Comparison of ENCODE assay signal across 8 cellular contexts in the genomic region with DNA sequence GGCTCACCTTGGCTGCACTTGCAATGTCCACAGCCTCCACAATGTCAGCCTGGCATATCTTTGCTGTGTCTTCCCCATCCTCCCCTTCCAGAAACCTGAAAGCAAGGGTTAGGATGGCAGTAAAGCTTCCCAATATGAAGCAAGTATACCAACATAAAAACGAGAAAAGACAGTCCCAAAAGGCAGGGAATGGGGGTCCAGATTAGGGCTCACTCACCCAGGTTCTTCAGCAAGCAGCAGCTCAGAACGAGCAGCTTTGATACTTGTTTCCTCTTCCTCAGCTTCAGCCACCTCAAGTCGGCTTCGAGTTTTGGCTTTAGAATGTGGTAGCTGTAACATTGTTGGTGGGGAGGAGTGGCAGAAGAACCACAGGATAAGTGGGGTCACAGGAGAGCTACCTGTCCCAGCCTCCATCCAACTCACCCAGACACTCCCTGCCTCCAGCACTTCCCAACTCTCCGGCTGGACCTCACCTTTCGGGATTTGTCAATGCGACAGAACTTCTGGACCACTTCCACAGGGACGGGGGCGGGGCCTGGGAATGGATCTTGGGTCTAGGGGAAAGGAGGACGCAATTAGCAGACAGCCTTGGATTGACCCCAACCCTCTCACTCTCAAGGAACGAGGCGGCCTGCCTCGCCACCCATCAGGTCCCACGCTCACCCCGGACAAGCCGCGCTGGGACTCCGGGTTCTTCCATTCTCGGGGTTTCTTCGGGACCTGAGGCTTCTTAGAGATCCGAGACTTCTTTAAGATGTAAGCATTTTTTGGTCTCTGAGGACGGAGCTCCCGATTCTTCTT. TPM values are rescaled to one million over a fixed set of nuclear protein-coding genes. Genes with fewer than 3 reads are reported as not detected.
DNase-seq lines count a peak whose midpoint lies in the region; ATAC-seq, FAIRE-seq and TF ChIP-seq lines count a peak whose summit lies in the region.

No MANE protein-coding gene starts in this region.

- intact Hi-C loops in activated CD4-positive, alpha-beta T cell treated with anti-CD3 and anti-CD28 coated beads for 36 hours (cut with DNase I, micrococcal nuclease) = loop anchor here in 1 of 2 experiments (2.0 to 5.0 kb wide), 2 partner anchors 122 to 1111 kb away; a partner anchor contains a TSS
- intact Hi-C loops in kidney (cut with DNase I) = no loop called here

- peaks cover 53% of the 10 kb centered on the region for H3K36me3 Mint-ChIP-seq in activated CD4-positive, alpha-beta T cell treated with anti-CD3 and anti-CD28 coated beads for 36 hours (ENCODE audit: low read depth)
- peaks cover 18 to 39% of the 10 kb centered on the region in 2 donors for H3K36me3 Mint-ChIP-seq in activated naive CD4-positive, alpha-beta T cell treated with anti-CD3 and anti-CD28 coated beads, Interleukin-2, amount 50 U/mL, for 72 hours

- FAIRE-seq in kidney (lab: Jason Lieb, UNC) = no peak

- H3K9me3 ChIP-seq in kidney (ENCODE audit: control insufficient read depth in 1 of 2, low read length in 2 of 2) (no peaks in the 10 kb centered on the region), thymus (ENCODE audit: control insufficient read depth) (no peaks in the 10 kb centered on the region)

- CTCF ChIA-PET in activated CD4-positive, alpha-beta T cell treated with anti-CD3 and anti-CD28 coated beads for 36 hours (lab: Charles Lee) = interaction anchor here (0.5 to 3.0 kb wide), 10 partner anchors 10 to 421 kb away, joined by 3 to 17 read pairs (median 5); a partner anchor contains a TSS

- H3K4me1 ChIP-seq in kidney (ENCODE audit: control insufficient read depth in 1 of 2, insufficient read depth in 1 of 2, low read depth in 1 of 2, low read length in 2 of 2) (peaks cover 14 to 16% of the 10 kb centered on the region in 2 donors), thymus (ENCODE audit: control insufficient read depth, insufficient read depth, low read length) (peaks cover 7% of the 10 kb centered on the region)

- H3K27ac Mint-ChIP-seq in activated CD4-positive, alpha-beta T cell treated with anti-CD3 and anti-CD28 coated beads for 36 hours = peak overlapping the region; percentile 97
- H3K27ac Mint-ChIP-seq in activated naive CD4-positive, alpha-beta T cell treated with anti-CD3 and anti-CD28 coated beads, Interleukin-2, amount 50 U/mL, for 72 hours = peak overlapping the region; percentile 90 to 100

- peak overlapping the region; percentile 98 for H3K4me3 Mint-ChIP-seq in activated CD4-positive, alpha-beta T cell treated with anti-CD3 and anti-CD28 coated beads for 36 hours

- no peaks in the 10 kb centered on the region for H3K27me3 ChIP-seq in thymus (ENCODE audit: control insufficient read depth, insufficient read depth)

- no peak for ATAC-seq in activated CD4-positive, alpha-beta T cell treated with anti-CD3 and anti-CD28 coated beads for 36 hours
- ATAC-seq in activated naive CD4-positive, alpha-beta T cell treated with anti-CD3 and anti-CD28 coated beads, Interleukin-2, amount 50 U/mL, for 72 hours = no peak

- H3K4me1 Mint-ChIP-seq in activated CD4-positive, alpha-beta T cell treated with anti-CD3 and anti-CD28 coated beads for 36 hours = peaks cover 37% of the 10 kb centered on the region

- no peak for DNase-seq in activated CD4-positive, alpha-beta T cell treated with anti-CD3 and anti-CD28 coated beads for 36 hours
- no peak for DNase-seq in activated CD4-positive, alpha-beta T cell treated with anti-CD3 and anti-CD28 coated beads for 4 hours
- DNase-seq in activated naive CD4-positive, alpha-beta T cell treated with anti-CD3 and anti-CD28 coated beads, Interleukin-2, amount 50 U/mL, for 72 hours (ENCODE audit: low spot score in 2 of 2) = no peak
- DNase-seq in kidney (peak; percentile 65), OCI-M2 (lab: John Stamatoyannopoulos, UW; ENCODE audit: unreplicated experiment) (no peak), NCI-H446 treated with DMSO at 0.1 percent for 48 hours (lab: John Stamatoyannopoulos, UW) (no peak), superior temporal gyrus (ENCODE audit: extremely low spot score) (no peak)

- POLR2A ChIA-PET in activated CD4-positive, alpha-beta T cell treated with anti-CD3 and anti-CD28 coated beads for 36 hours (lab: Charles Lee) = interaction anchor here (0.6 to 2.9 kb wide), 8 partner anchors 11 to 131 kb away, joined by 3 to 25 read pairs (median 4); a partner anchor contains a TSS

- H3K27ac ChIP-seq in kidney (ENCODE audit: low read depth in 2 of 2, low read length in 2 of 2) (no peak overlapping the region), thymus (ENCODE audit: low read depth) (peak overlapping the region; percentile 58)

- TF ChIP-seq CTCF in kidney (IDR thresholded peaks at IDR 0.05; ENCODE audit: borderline replicate concordance, extremely low read depth, insufficient read depth) = no peak

- H3K4me3 ChIP-seq in kidney (ENCODE audit: low read length in 2 of 2) = peak overlapping the region; percentile 89 to 98
- H3K4me3 ChIP-seq in thymus (ENCODE audit: low read length) = peak overlapping the region; percentile 59

- WGBS in thymus = 10% methylated on average over 23 of the region's 23 CpGs

- H3K9me3 Mint-ChIP-seq in activated CD4-positive, alpha-beta T cell treated with anti-CD3 and anti-CD28 coated beads for 36 hours (ENCODE audit: low read depth) = no peaks in the 10 kb centered on the region
- no peaks in the 10 kb centered on the region for H3K9me3 Mint-ChIP-seq in activated naive CD4-positive, alpha-beta T cell treated with anti-CD3 and anti-CD28 coated beads, Interleukin-2, amount 50 U/mL, for 72 hours

- H3K27me3 Mint-ChIP-seq in activated CD4-positive, alpha-beta T cell treated with anti-CD3 and anti-CD28 coated beads for 36 hours = no peaks in the 10 kb centered on the region

- H3K36me3 ChIP-seq in kidney (ENCODE audit: control insufficient read depth in 1 of 2, insufficient read depth in 2 of 2, low read length in 2 of 2) (peaks cover 9 to 30% of the 10 kb centered on the region in 2 donors), thymus (ENCODE audit: control insufficient read depth, insufficient read depth) (peaks cover 24% of the 10 kb centered on the region)

- peak overlapping the region; percentile 50 to 82 for H3K9ac ChIP-seq in kidney (ENCODE audit: low read length in 2 of 2)

RNA-seq across cellular contexts. Expression of a gene that starts 0.7 kb away (rescaled TPM):
- total RNA-seq in activated CD4-positive, alpha-beta T cell treated with anti-CD3 and anti-CD28 coated beads for 36 hours = 10 to 100 TPM; 63.5 to 69.4 TPM
- 10 to 100 TPM; 73.7 to 81.5 TPM for total RNA-seq in activated naive CD4-positive, alpha-beta T cell treated with anti-CD3 and anti-CD28 coated beads, Interleukin-2, amount 50 U/mL, for 72 hours
- total RNA-seq in kidney = 40.3 TPM
- 46.5 TPM for polyA plus RNA-seq in kidney (ENCODE audit: insufficient read depth, low read depth, low replicate concordance)
- 68.6 TPM for polyA plus RNA-seq in thymus

RNA-seq across cellular contexts. Expression of a gene that starts 1.1 kb away (rescaled TPM):
- total RNA-seq in activated CD4-positive, alpha-beta T cell treated with anti-CD3 and anti-CD28 coated beads for 36 hours = 10 to 100 TPM; 65.4 to 96.9 TPM
- 100 to 1,000 TPM in 1 of 2 donors, 10 to 100 TPM in 1; 92.9 to 103 TPM for total RNA-seq in activated naive CD4-positive, alpha-beta T cell treated with anti-CD3 and anti-CD28 coated beads, Interleukin-2, amount 50 U/mL, for 72 hours
- total RNA-seq in kidney = 46.8 TPM
- polyA plus RNA-seq in kidney (ENCODE audit: insufficient read depth, low read depth, low replicate concordance) (159 TPM), thymus (171 TPM)

RNA-seq across cellular contexts. Expression of a gene that starts 10.4 kb away (rescaled TPM):
- 10 to 100 TPM; 19.9 to 21.5 TPM for total RNA-seq in activated CD4-positive, alpha-beta T cell treated with anti-CD3 and anti-CD28 coated beads for 36 hours
- total RNA-seq in activated naive CD4-positive, alpha-beta T cell treated with anti-CD3 and anti-CD28 coated beads, Interleukin-2, amount 50 U/mL, for 72 hours = 100 to 1,000 TPM in 1 of 2 donors, 10 to 100 TPM in 1; 24.5 to 136 TPM
- 92.4 TPM for total RNA-seq in kidney
- polyA plus RNA-seq in kidney (ENCODE audit: insufficient read depth, low read depth, low replicate concordance) (56.2 TPM), thymus (120 TPM)

RNA-seq across cellular contexts. Expression of a gene that starts 11.4 kb away (rescaled TPM):
- 1 to 10 TPM; 2.8 to 3.5 TPM for total RNA-seq in activated CD4-positive, alpha-beta T cell treated with anti-CD3 and anti-CD28 coated beads for 36 hours
- 1 to 10 TPM; 3.7 to 5.9 TPM for total RNA-seq in activated naive CD4-positive, alpha-beta T cell treated with anti-CD3 and anti-CD28 coated beads, Interleukin-2, amount 50 U/mL, for 72 hours
- total RNA-seq in kidney = 20.2 TPM
- polyA plus RNA-seq in kidney (ENCODE audit: insufficient read depth, low read depth, low replicate concordance) = 14.0 TPM
- 14.9 TPM for polyA plus RNA-seq in thymus

RNA-seq across cellular contexts. Expression of a gene that starts 16.5 kb away (rescaled TPM):
- 1,000 to 10,000 TPM; 2,706 to 4,631 TPM for total RNA-seq in activated CD4-positive, alpha-beta T cell treated with anti-CD3 and anti-CD28 coated beads for 36 hours
- total RNA-seq in activated naive CD4-positive, alpha-beta T cell treated with anti-CD3 and anti-CD28 coated beads, Interleukin-2, amount 50 U/mL, for 72 hours = 1,000 to 10,000 TPM; 3,809 to 4,545 TPM
- 1,706 TPM for total RNA-seq in kidney
- polyA plus RNA-seq in kidney (ENCODE audit: insufficient read depth, low read depth, low replicate concordance) = 2,618 TPM
- polyA plus RNA-seq in thymus = 5,710 TPM
